8 cellular contexts compared by ENCODE assay signal in the genomic region with DNA sequence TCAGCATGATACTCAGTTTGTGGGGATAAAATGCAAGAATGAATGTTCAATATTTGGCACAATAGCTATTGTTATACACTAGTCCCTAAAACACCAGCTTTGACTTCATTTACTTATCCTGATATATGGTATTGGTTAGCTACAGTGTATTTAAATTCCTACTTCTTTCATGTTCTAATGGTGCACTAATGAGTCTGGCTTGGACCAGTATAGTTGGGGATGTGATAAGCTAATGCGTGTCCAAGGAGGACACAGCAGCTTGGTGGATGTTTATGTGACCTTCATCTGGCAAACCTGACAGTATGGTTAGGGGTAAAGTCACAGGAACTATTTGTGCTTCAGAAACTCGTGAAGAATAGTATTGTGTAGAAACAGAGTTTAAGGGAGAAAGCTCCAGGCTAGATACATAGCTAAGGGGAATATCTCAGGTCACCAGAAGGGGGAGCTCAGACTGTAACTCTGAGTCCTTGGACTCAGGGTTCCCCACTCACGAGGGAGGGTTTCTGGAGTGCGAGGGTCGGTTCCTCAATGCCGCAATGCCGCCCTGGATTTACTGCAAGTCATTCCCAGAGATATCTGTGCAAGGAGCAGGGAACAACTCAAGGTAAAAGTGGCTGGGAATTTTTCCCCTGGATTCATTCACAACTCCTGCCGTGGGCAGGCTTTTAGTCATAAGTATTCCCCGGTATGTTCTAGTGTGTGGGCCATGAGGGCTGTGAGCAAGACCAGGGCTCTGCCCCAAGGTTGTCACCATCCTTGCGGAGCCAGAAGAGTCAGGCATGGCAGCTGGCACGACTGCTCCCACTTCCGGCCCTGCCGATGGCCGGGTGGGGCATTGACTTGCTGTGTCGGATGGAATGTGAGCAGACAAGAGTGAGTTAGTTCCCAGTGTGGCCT. TPM values are rescaled to one million over a fixed set of nuclear protein-coding genes. Genes with fewer than 3 reads are reported as not detected.
A peak's percentile ranks its signal among the peaks of the same experiment; 100 is the strongest.
DNase-seq lines count a peak whose midpoint lies in the region; ATAC-seq, FAIRE-seq and TF ChIP-seq lines count a peak whose summit lies in the region.

No MANE protein-coding gene starts in this region.

- H3K27ac ChIP-seq in RWPE2 (ENCODE audit: poor library complexity, severe bottlenecking), result no peak overlapping the region
- H3K27ac ChIP-seq in H1 (ENCODE audit: low read depth, low read length), result no peak overlapping the region

- peak overlapping the region; percentile 71; the same call in 1 of the 2 replicates for H2BK12ac ChIP-seq in H1 (ENCODE audit: low read depth, low read length)

- ATAC-seq in HG02885 (IDR thresholded peaks at IDR 0.05; ENCODE audit: poor library complexity, unreplicated experiment), result peak; percentile 83
- peak; percentile 48; the same call in 2 of the 3 replicates for ATAC-seq in RWPE2 (ENCODE audit: low read depth)

- no peak for TF ChIP-seq EP300 in H1 (IDR thresholded peaks at IDR 0.05; ENCODE audit: borderline replicate concordance in 1 of 2, low read depth in 2 of 2, low read length in 2 of 2)

- no peak overlapping the region for H3K23ac ChIP-seq in H1 (ENCODE audit: insufficient read length)

- H3K18ac ChIP-seq in H1 (ENCODE audit: extremely low read depth, low read length), result peak overlapping the region; percentile 16; the same call in 1 of the 2 replicates

- H3K4me3 Mint-ChIP-seq in mesothelial cell of epicardium, result no peak overlapping the region

- H3K27ac Mint-ChIP-seq in mesothelial cell of epicardium, result no peak overlapping the region

- H4K8ac ChIP-seq in H1 (ENCODE audit: extremely low read depth, insufficient read depth, low read length), result no peak overlapping the region; the same call in 1 of the 2 replicates

- H3K79me1 ChIP-seq in H1 (ENCODE audit: low read depth, low read length), result no peaks in the 10 kb centered on the region

- H2BK120ac ChIP-seq in H1 (replicated peaks; ENCODE audit: low read depth, low read length), result no peak overlapping the region

- H2BK15ac ChIP-seq in H1 (ENCODE audit: low read length), result no peak overlapping the region

- H3K27me3 Mint-ChIP-seq in mesothelial cell of epicardium (ENCODE audit: low read depth), result peaks cover 2% of the 10 kb centered on the region

- H3K27me3 ChIP-seq in RWPE2 (ENCODE audit: insufficient read depth, poor library complexity, severe bottlenecking), result no peaks in the 10 kb centered on the region
- H3K27me3 ChIP-seq in H1 (replicated peaks in 1 of 4; ENCODE audit: control insufficient read depth in 3 of 4, extremely low read depth in 1 of 4, insufficient read depth in 3 of 4, low read length in 3 of 4), result no peaks in the 10 kb centered on the region; a peak in 2 of 7 replicates

- no peak overlapping the region for H2BK20ac ChIP-seq in H1 (ENCODE audit: low read length)

- peak overlapping the region; percentile 10; the same call in 1 of the 2 replicates for H2AFZ ChIP-seq in H1 (ENCODE audit: low read length)

- no peaks in the 10 kb centered on the region for H3K79me2 ChIP-seq in H1 (ENCODE audit: control insufficient read depth in 1 of 2, insufficient read depth in 2 of 2, low read length in 2 of 2)

- 79% methylated on average over 15 of the region's 15 CpGs; no CpG with 5 or more reads in 1 of the 2 experiments for WGBS in H1 (ENCODE audit: extremely low coverage in 1 of 2, insufficient coverage in 1 of 2, insufficient read length in 1 of 2, insufficient replicate concordance in 2 of 2, low coverage in 1 of 2, low lambda C conversion rate in 2 of 2, missing lambda C conversion rate in 1 of 2), 2 experiments

- H3K56ac ChIP-seq in H1 (replicated peaks; ENCODE audit: insufficient read length, low read depth, low read length), result no peak overlapping the region

- H3K14ac ChIP-seq in H1 (ENCODE audit: insufficient read length), result no peak overlapping the region

- no peaks in the 10 kb centered on the region for H3K36me3 ChIP-seq in RWPE2 (ENCODE audit: low read depth)
- H3K36me3 ChIP-seq in H1 (ENCODE audit: control insufficient read depth in 2 of 4, insufficient read depth in 4 of 4, low read length in 3 of 4), result no peaks in the 10 kb centered on the region

- no peak overlapping the region for H2BK5ac ChIP-seq in H1 (ENCODE audit: low read depth, low read length)

- H3K4me1 Mint-ChIP-seq in mesothelial cell of epicardium, result no peaks in the 10 kb centered on the region

- H3K4ac ChIP-seq in H1 (replicated peaks; ENCODE audit: insufficient read length, low read depth, low read length), result no peak overlapping the region

- no peak overlapping the region for H3K4me2 ChIP-seq in H1 (ENCODE audit: insufficient read depth in 1 of 2, low read depth in 2 of 2, low read length in 2 of 2)

- FAIRE-seq in H1 (lab: Jason Lieb, UNC), result peak; percentile 62

- POLR2A ChIA-PET in H1 (lab: Charles Lee; ENCODE audit: partially characterized antibody), result no interaction called here

- H3K4me3 ChIP-seq in RWPE2 (ENCODE audit: severe bottlenecking), result no peak overlapping the region
- no peak overlapping the region for H3K4me3 ChIP-seq in H1 (ENCODE audit: extremely low read depth in 1 of 4, insufficient read depth in 2 of 4, low read depth in 3 of 4, low read length in 4 of 4)

- no peak for TF ChIP-seq POLR2A in H1 (IDR thresholded peaks at IDR 0.05; ENCODE audit: control extremely low read depth in 1 of 2, low read depth in 2 of 2, low read length in 2 of 2)

- no peak overlapping the region for H2AK5ac ChIP-seq in H1 (ENCODE audit: low read depth, low read length)

- no peak overlapping the region for H4K5ac ChIP-seq in H1 (ENCODE audit: insufficient read length, low read depth, low read length)

- TF ChIP-seq RAD21 in H1 (IDR thresholded peaks at IDR 0.05 in 1 of 2, conservative IDR thresholded peaks at IDR 0.05 in 1 of 2; ENCODE audit: low read depth in 2 of 2, low read length in 2 of 2), result peak; percentile 70 to 80

- H4K20me1 ChIP-seq in H1 (replicated peaks in 1 of 2; ENCODE audit: control insufficient read depth in 1 of 2, insufficient read depth in 2 of 2, low read length in 2 of 2), result no peaks in the 10 kb centered on the region

- no peaks in the 10 kb centered on the region for H3K36me3 Mint-ChIP-seq in mesothelial cell of epicardium

- H3K4me1 ChIP-seq in RWPE2 (ENCODE audit: insufficient read depth, poor library complexity, severe bottlenecking), result peaks cover 3% of the 10 kb centered on the region
- H3K4me1 ChIP-seq in H1 (replicated peaks in 1 of 4; ENCODE audit: control insufficient read depth in 3 of 4, insufficient read depth in 4 of 4, low read length in 3 of 4), result no peaks in the 10 kb centered on the region

- no peaks in the 10 kb centered on the region for H3K9me3 Mint-ChIP-seq in mesothelial cell of epicardium

- H3K9me3 ChIP-seq in RWPE2 (ENCODE audit: severe bottlenecking), result no peaks in the 10 kb centered on the region
- no peaks in the 10 kb centered on the region for H3K9me3 ChIP-seq in H1 (ENCODE audit: insufficient read depth in 2 of 2, low read depth in 1 of 2, low read length in 1 of 2)

- CTCF ChIA-PET in H1 (lab: Charles Lee; ENCODE audit: partially characterized antibody), result interaction anchor here (0.6 to 5.6 kb wide), 47 partner anchors 8 to 1903 kb away, joined by 3 to 48 read pairs (median 4); no protein-coding TSS in a partner anchor

- DNase-seq in NCI-H748 (lab: John Stamatoyannopoulos, UW; ENCODE audit: unreplicated experiment), result peak; percentile 31
- DNase-seq in NCI-H748 treated with DMSO at 0.1 percent for 48 hours (lab: John Stamatoyannopoulos, UW), result no peak
- DNase-seq in RWPE2 (ENCODE audit: low spot score), result no peak
- DNase-seq in H1 (ENCODE audit: low read depth in 1 of 2, low spot score in 2 of 2), result peak; percentile 9 to 67
- DNase-seq in mesothelial cell of epicardium (ENCODE audit: low spot score in 2 of 2, unreplicated experiment in 2 of 2), result no peak
- no peak for DNase-seq in GM19240 (ENCODE audit: insufficient read length, low spot score)
- DNase-seq in cerebellum (ENCODE audit: low spot score), result no peak

- H3K23me2 ChIP-seq in H1 (ENCODE audit: low read depth, low read length), result no peaks in the 10 kb centered on the region; the same call in 1 of the 2 replicates

- no peak overlapping the region for H4K91ac ChIP-seq in H1 (replicated peaks; ENCODE audit: insufficient read length, low read length)

- H3K9ac ChIP-seq in H1 (replicated peaks in 1 of 4; ENCODE audit: extremely low read depth in 1 of 4, low read depth in 3 of 4, low read length in 3 of 4), result no peak overlapping the region

- TF ChIP-seq CTCF in RWPE2 (IDR thresholded peaks at IDR 0.05; ENCODE audit: poor library complexity, severe bottlenecking) (peak; percentile 50), H1 (IDR thresholded peaks at IDR 0.05; ENCODE audit: control extremely low read depth in 1 of 3, insufficient read depth in 1 of 3, low read depth in 1 of 3, low read length in 3 of 3) (peak; percentile 48 to 84 (median 74)), mesothelial cell of epicardium (IDR thresholded peaks at IDR 0.05; ENCODE audit: unreplicated experiment) (peak; percentile 55)

TF ChIP-seq in H1, 55 proteins besides CTCF, POLR2A, EP300 and RAD21:
- TF ChIP-seq, protein P1, sequence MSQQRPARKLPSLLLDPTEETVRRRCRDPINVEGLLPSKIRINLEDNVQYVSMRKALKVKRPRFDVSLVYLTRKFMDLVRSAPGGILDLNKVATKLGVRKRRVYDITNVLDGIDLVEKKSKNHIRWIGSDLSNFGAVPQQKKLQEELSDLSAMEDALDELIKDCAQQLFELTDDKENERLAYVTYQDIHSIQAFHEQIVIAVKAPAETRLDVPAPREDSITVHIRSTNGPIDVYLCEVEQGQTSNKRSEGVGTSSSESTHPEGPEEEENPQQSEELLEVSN (IDR thresholded peaks at IDR 0.05), result peak; percentile 34; the same call in 1 of the 2 replicates
- no peak for TF ChIP-seq SIRT6 (IDR thresholded peaks at IDR 0.05; ENCODE audit: low read length)
- TF ChIP-seq JUN (IDR thresholded peaks at IDR 0.05; ENCODE audit: low read depth, low read length), result no peak

RNA-seq across cellular contexts. Expression of a gene that starts 14.5 kb away (rescaled TPM):
- not detected in 2 replicates for total RNA-seq in H1 (2021; fragmentation: NEBNext Ultra II Directional; extraction: Animal tissue kit (Norgen Biotek cat#: 25700))
- 0.06 TPM in 1 of 2 replicates, not detected in the other for polyA plus RNA-seq in H1 (2011; rRNA removed)
- polyA plus RNA-seq in H1 (2011; cell fraction: cytosol; rRNA removed), result 0.13 TPM
- polyA plus RNA-seq in H1 (2011; cell fraction: nucleus; rRNA removed), result not detected
- not detected in 4 replicates for polyA plus RNA-seq in H1 (2012, experiment 1 of 2)
- not detected for polyA plus RNA-seq in H1 (2012, experiment 2 of 2)
- 0.08 TPM for polyA plus RNA-seq in H1 (2013, experiment 1 of 2)
- 0.02 TPM for polyA plus RNA-seq in H1 (2013, experiment 2 of 2)
- polyA minus RNA-seq in H1 (2011; rRNA and poly(A)+ RNA removed), result not detected in 2 replicates
- not detected for polyA minus RNA-seq in H1 (2011; cell fraction: cytosol; rRNA and poly(A)+ RNA removed)
- not detected for polyA minus RNA-seq in H1 (2011; cell fraction: nucleus; rRNA and poly(A)+ RNA removed)
- total RNA-seq in mesothelial cell of epicardium, result not detected in 3 replicates
- total RNA-seq in cerebellum, result not detected

Comparison
In these comparisons a context has a peak if more than half of its experiments do, and no peak if none do; other contexts are left out.
1. DNase-seq: peak in NCI-H748 (single experiment) and H1 (2 of 2); none in NCI-H748 treated with DMSO at 0.1 percent for 48 hours (single experiment), RWPE2 (single experiment), mesothelial cell of epicardium (0 of 2), GM19240 (single experiment) and cerebellum (single experiment).
2. Peak in every context shown above with its lines, with median percentiles within 50 percentile points of each other: CTCF ChIP-seq.